ENCODE assay signal across 23 cellular contexts in genomic region chr6:120681204-120681603, GRCh38.
"Had no signal": no experiment of that assay in that cellular context is flagged by ENCODE, and none has a peak within 500 bp of the region (broad histone marks: within the 10 kb centered on the region; RNA-seq: fewer than 3 reads in every experiment).

No MANE protein-coding gene starts in this region.

- H3K36me3 ChIP-seq: left lung, lower lobe of right lung, pancreas, prostate gland, right lobe of liver, tibial nerve, uterus had no signal

- DNase-seq: kidney glomerular epithelial cell; left cardiac atrium; lower lobe of right lung; mammary epithelial cell; mesenchymal stem cell; naive thymus-derived CD8-positive, alpha-beta T cell; nucleus accumbens; pancreas; retina; right lobe of liver; stimulated activated CD4-positive, alpha-beta T cell treated with anti-CD3 and anti-CD28 coated beads, Interleukin-1b, Interleukin-23, amount 100 ng/mL, for 48 hours; stimulated activated CD4-positive, alpha-beta T cell treated with anti-CD3 and anti-CD28 coated beads, Interleukin-2, amount 100 ng/mL, for 48 hours; stimulated activated CD4-positive, alpha-beta T cell treated with anti-CD3 and anti-CD28 coated beads, Interleukin-4, amount 100 ng/mL, for 4 hours; stimulated activated CD8-positive, alpha-beta memory T cell treated with anti-CD3 and anti-CD28 coated beads, Interleukin-4, amount 100 ng/mL, for 48 hours; stimulated activated naive CD4-positive, alpha-beta T cell treated with Interleukin-2 at 50 U/mL for 16 hours; stimulated activated naive CD8-positive, alpha-beta T cell treated with anti-CD3 and anti-CD28 coated beads, Interleukin-15, amount 100 ng/mL, for 72 hours; substantia nigra; uterus had no signal

- ATAC-seq: left cardiac atrium; left lung; lower lobe of right lung; naive thymus-derived CD8-positive, alpha-beta T cell; pancreas; right lobe of liver; stimulated activated memory B cell treated with anti-CD40 and anti-IgM and Interleukin-4, amounts not matched to agents 10 μg/mL and 1 μg/mL and 100 μg/mL, for 72 hours; stimulated activated naive CD8-positive, alpha-beta T cell treated with anti-CD3 and anti-CD28 coated beads, Interleukin-15, amount 100 ng/mL, for 72 hours had no signal

- H3K4me3 ChIP-seq: left lung, lower lobe of right lung, pancreas, prostate gland, right lobe of liver, smooth muscle cell, tibial nerve, uterus had no signal

- H3K27ac ChIP-seq: left lung, lower lobe of right lung, pancreas, prostate gland, right lobe of liver, tibial nerve, uterus had no signal

- H3K9me3 ChIP-seq: lower lobe of right lung, pancreas, prostate gland, right lobe of liver, tibial nerve, uterus had no signal
